ENCODE assay signal across 26 cellular contexts in the genomic region with DNA sequence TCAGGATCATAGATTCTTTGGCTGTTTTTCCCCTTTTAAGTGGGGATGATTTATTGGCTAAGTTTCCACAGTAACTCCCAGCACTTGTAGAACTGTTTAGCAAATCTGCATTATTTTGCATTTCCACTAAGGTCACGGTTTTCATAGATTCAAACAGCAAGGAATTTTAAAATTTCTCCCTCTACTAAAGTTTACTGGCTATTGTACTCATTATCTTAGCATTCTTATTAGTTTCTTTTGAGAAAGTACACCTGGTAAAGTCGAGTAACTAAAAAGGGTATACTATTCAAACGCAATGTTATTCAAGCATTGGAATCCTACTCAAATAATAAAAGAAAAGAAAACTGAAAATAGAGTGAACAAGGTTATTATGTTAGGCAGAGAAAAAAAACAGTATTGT.
"Had no signal": no experiment of that assay in that cellular context is flagged by ENCODE, and none has a peak within 500 bp of the region (broad histone marks: within the 10 kb centered on the region; RNA-seq: fewer than 3 reads in every experiment).

No MANE protein-coding gene starts in this region.

- H3K9me3 ChIP-seq: colonic mucosa, esophagus muscularis mucosa, gastroesophageal sphincter, heart left ventricle, left lung, lower lobe of right lung had no signal

- H3K4me1 Mint-ChIP-seq: immature natural killer cell; memory B cell; naive thymus-derived CD4-positive, alpha-beta T cell had no signal

- H3K4me3 ChIP-seq: colonic mucosa, esophagus muscularis mucosa, gastroesophageal sphincter, heart left ventricle, hepatocyte, left lung, lower lobe of right lung had no signal

- H3K4me2 ChIP-seq: hepatocyte had no signal

- H3K9me3 Mint-ChIP-seq: dendritic cell treated with granulocyte-macrophage colony-stimulating factor and Interleukin-4, amounts not matched to agents 40 ng/mL and 50 ng/mL, for 4 days; endodermal cell had no signal

- H3K27me3 Mint-ChIP-seq: dendritic cell treated with granulocyte-macrophage colony-stimulating factor and Interleukin-4, amounts not matched to agents 40 ng/mL and 50 ng/mL, for 4 days; effector memory CD8-positive, alpha-beta T cell had no signal

- DNase-seq: colonic mucosa; cortex of kidney; effector CD8-positive, alpha-beta T cell; effector memory CD8-positive, alpha-beta T cell; endodermal cell; heart left ventricle; hypothalamus; immature natural killer cell; islet precursor cell; kidney; kidney glomerular epithelial cell; left colon; left lung; left ventricle myocardium superior; lower lobe of right lung; mesendoderm; midbrain; naive thymus-derived CD4-positive, alpha-beta T cell had no signal

- H3K36me3 Mint-ChIP-seq: memory B cell; naive thymus-derived CD4-positive, alpha-beta T cell had no signal

- ATAC-seq: effector memory CD8-positive, alpha-beta T cell; gastroesophageal sphincter; heart left ventricle; left colon; left lung; left ventricle myocardium superior; lower lobe of right lung; naive thymus-derived CD4-positive, alpha-beta T cell had no signal

- H3K4me1 ChIP-seq: colonic mucosa, foreskin keratinocyte, heart left ventricle, left lung, lower lobe of right lung had no signal

- H3K27me3 ChIP-seq: colonic mucosa, esophagus muscularis mucosa, foreskin keratinocyte, gastroesophageal sphincter, heart left ventricle, hepatocyte, left lung had no signal

- H3K79me2 ChIP-seq: hepatocyte had no signal

- H3K36me3 ChIP-seq: colonic mucosa, esophagus muscularis mucosa, gastroesophageal sphincter, heart left ventricle, left lung, lower lobe of right lung had no signal

- H3K27ac ChIP-seq: colonic mucosa, esophagus muscularis mucosa, gastroesophageal sphincter, heart left ventricle, hepatocyte, left lung, lower lobe of right lung had no signal

- H3K4me3 Mint-ChIP-seq: dendritic cell treated with granulocyte-macrophage colony-stimulating factor and Interleukin-4, amounts not matched to agents 40 ng/mL and 50 ng/mL, for 4 days; effector memory CD8-positive, alpha-beta T cell; endodermal cell; immature natural killer cell; memory B cell; naive thymus-derived CD4-positive, alpha-beta T cell had no signal

- FAIRE-seq: endothelial cell of umbilical vein, frontal cortex, kidney had no signal

- H3K27ac Mint-ChIP-seq: dendritic cell treated with granulocyte-macrophage colony-stimulating factor and Interleukin-4, amounts not matched to agents 40 ng/mL and 50 ng/mL, for 4 days; effector memory CD8-positive, alpha-beta T cell; endodermal cell; immature natural killer cell; memory B cell; naive thymus-derived CD4-positive, alpha-beta T cell had no signal

- H2AFZ ChIP-seq: hepatocyte had no signal
